ENCODE assay signal across 7 cellular contexts in genomic region chr13:75699717-75700116, GRCh38.
A peak's percentile ranks its signal among the peaks of the same experiment; 100 is the strongest.
DNase-seq lines count a peak whose midpoint lies in the region; FAIRE-seq and TF ChIP-seq lines count a peak whose summit lies in the region.
"Not testable (repeated sequence)": the region's sequence is repeated elsewhere in the genome, so short reads cannot be mapped to it uniquely, and the experiment has no call there.

No MANE protein-coding gene starts in this region.

- FAIRE-seq in H1 (lab: Jason Lieb, UNC): not testable (repeated sequence)

- not testable (repeated sequence) for H2BK20ac ChIP-seq in H9 (ENCODE audit: low read depth, low read length, poor library complexity, severe bottlenecking); H1 (ENCODE audit: low read length)

- CTCF ChIA-PET in Calu3 (lab: Charles Lee): not testable (repeated sequence)
- CTCF ChIA-PET in H1 (lab: Charles Lee; ENCODE audit: partially characterized antibody): interaction anchor here (6.3 kb wide), 1 partner anchor 173 kb away, joined by 128 read pairs; no protein-coding TSS in a partner anchor

- not testable (repeated sequence) for H3K4me3 Mint-ChIP-seq in Calu3 (ENCODE audit: low read depth, unreplicated experiment); H9
- peak overlapping the region; percentile 52; the same call in 1 of the 2 replicates for H3K4me3 Mint-ChIP-seq in HFFc6

- H4K5ac ChIP-seq in H9 (ENCODE audit: insufficient read length, low read depth, low read length); H1 (ENCODE audit: insufficient read length, low read depth, low read length); mesendoderm (ENCODE audit: low read length): not testable (repeated sequence)

- TF ChIP-seq POLR2A in H1 (IDR thresholded peaks at IDR 0.05; ENCODE audit: control extremely low read depth in 1 of 2, low read depth in 2 of 2, low read length in 2 of 2): not testable (repeated sequence)

- H4K20me1 ChIP-seq in H9 (ENCODE audit: control insufficient read depth, insufficient read depth, insufficient read length); H1 (replicated peaks in 1 of 2; ENCODE audit: control insufficient read depth in 1 of 2, insufficient read depth in 2 of 2, low read length in 2 of 2): not testable (repeated sequence)
- peaks cover 87% of the 10 kb centered on the region for H4K20me1 ChIP-seq in smooth muscle cell (ENCODE audit: low read depth)

- H2AFZ ChIP-seq in H9 (ENCODE audit: low read length); H1 (ENCODE audit: low read length); smooth muscle cell (ENCODE audit: low read depth): not testable (repeated sequence)

- POLR2A ChIA-PET in H1 (lab: Charles Lee; ENCODE audit: partially characterized antibody): not testable (repeated sequence)

- H3K4me2 ChIP-seq in H9 (ENCODE audit: insufficient read depth, insufficient read length, low read length); H1 (ENCODE audit: insufficient read depth in 1 of 2, low read depth in 2 of 2, low read length in 2 of 2); mesendoderm (ENCODE audit: low read length); smooth muscle cell: not testable (repeated sequence)

- not testable (repeated sequence) for H4K91ac ChIP-seq in H9 (ENCODE audit: insufficient read length, low read depth, low read length); H1 (replicated peaks; ENCODE audit: insufficient read length, low read length)

- H2BK120ac ChIP-seq in H9 (ENCODE audit: low read depth, low read length, poor library complexity, severe bottlenecking); H1 (replicated peaks; ENCODE audit: low read depth, low read length); mesendoderm (ENCODE audit: low read depth, low read length): not testable (repeated sequence)

- TF ChIP-seq CTCF in Calu3 (IDR thresholded peaks at IDR 0.05; ENCODE audit: unreplicated experiment); H9 (conservative IDR thresholded peaks at IDR 0.05); HFFc6 (IDR thresholded peaks at IDR 0.05); H1 (IDR thresholded peaks at IDR 0.05; ENCODE audit: control extremely low read depth in 1 of 3, insufficient read depth in 1 of 3, low read depth in 1 of 3, low read length in 3 of 3); fibroblast of villous mesenchyme (IDR thresholded peaks at IDR 0.05; ENCODE audit: insufficient read depth, low read depth, low read length); smooth muscle cell (IDR thresholded peaks at IDR 0.05; ENCODE audit: borderline replicate concordance, insufficient read depth, poor library complexity, severe bottlenecking): not testable (repeated sequence)

- not testable (repeated sequence) for H3K23me2 ChIP-seq in H9 (ENCODE audit: insufficient read length, low read depth, low read length, poor library complexity, severe bottlenecking); H1 (ENCODE audit: low read depth, low read length)

- not testable (repeated sequence) for H4K8ac ChIP-seq in H9 (replicated peaks; ENCODE audit: insufficient read length, low read depth, low read length); H1 (ENCODE audit: extremely low read depth, insufficient read depth, low read length); mesendoderm (ENCODE audit: low read depth, low read length)

- not testable (repeated sequence) for H3K27me3 Mint-ChIP-seq in Calu3 (ENCODE audit: unreplicated experiment); H9 (ENCODE audit: low read depth)
- H3K27me3 Mint-ChIP-seq in HFFc6 (ENCODE audit: insufficient read depth): peaks cover 21% of the 10 kb centered on the region

- H3K18ac ChIP-seq in H9 (ENCODE audit: insufficient read length, low read depth, low read length); H1 (ENCODE audit: extremely low read depth, low read length); mesendoderm (ENCODE audit: low read length): not testable (repeated sequence)

- H3K79me2 ChIP-seq in H9 (ENCODE audit: insufficient read depth, low read length); H1 (ENCODE audit: control insufficient read depth in 1 of 2, insufficient read depth in 2 of 2, low read length in 2 of 2); mesendoderm (ENCODE audit: control insufficient read depth, insufficient read depth, low read length): not testable (repeated sequence)
- peaks cover 86% of the 10 kb centered on the region for H3K79me2 ChIP-seq in smooth muscle cell (ENCODE audit: low read depth)

- peaks cover 10% of the 10 kb centered on the region for H3K36me3 Mint-ChIP-seq in Calu3 (ENCODE audit: insufficient read depth, unreplicated experiment)
- peaks cover 31 to 51% (median 33%) of the 10 kb centered on the region in 3 experiments for H3K36me3 Mint-ChIP-seq in H9 (ENCODE audit: insufficient read depth in 1 of 3, low read depth in 3 of 3)
- H3K36me3 Mint-ChIP-seq in HFFc6 (ENCODE audit: low read depth): peaks cover 58% of the 10 kb centered on the region

- H3K23ac ChIP-seq in H9 (ENCODE audit: insufficient read length, low read depth, low read length); H1 (ENCODE audit: insufficient read length); mesendoderm (ENCODE audit: low read length): not testable (repeated sequence)

- H3K27ac ChIP-seq in H9 (ENCODE audit: insufficient read length, low read depth, low read length); H1 (ENCODE audit: low read depth, low read length); mesendoderm (ENCODE audit: low read depth, low read length): not testable (repeated sequence)
- peak overlapping the region; percentile 26 for H3K27ac ChIP-seq in smooth muscle cell (ENCODE audit: low read depth)

- H3T11ph ChIP-seq in H9 (ENCODE audit: low read length): not testable (repeated sequence)

- intact Hi-C loops in Calu3 (cut with micrococcal nuclease; ENCODE audit: unreplicated experiment): loop anchor here (5.0 to 10.0 kb wide), 2 partner anchors 95 to 168 kb away; no protein-coding TSS in a partner anchor

- peaks cover 15% of the 10 kb centered on the region for H3F3A ChIP-seq in smooth muscle cell (ENCODE audit: low read depth)

- H3K4me1 Mint-ChIP-seq in Calu3 (ENCODE audit: low read depth, unreplicated experiment): not testable (repeated sequence)
- peaks cover 2 to 13% of the 10 kb centered on the region in 2 experiments; a peak in 3 of 4 replicates for H3K4me1 Mint-ChIP-seq in H9
- H3K4me1 Mint-ChIP-seq in HFFc6 (ENCODE audit: low read depth): peaks cover 87% of the 10 kb centered on the region

- H2AK5ac ChIP-seq in H9 (ENCODE audit: insufficient read length, low read length); H1 (ENCODE audit: low read depth, low read length); mesendoderm (ENCODE audit: low read length): not testable (repeated sequence)

- peak in 1 of 2 experiments; percentile 85; a peak in 1 of 3 replicates for TF ChIP-seq EP300 in H1 (IDR thresholded peaks at IDR 0.05; ENCODE audit: borderline replicate concordance in 1 of 2, low read depth in 2 of 2, low read length in 2 of 2)

- H3K4me1 ChIP-seq in H9 (ENCODE audit: insufficient read depth, low read length); H1 (replicated peaks in 1 of 4; ENCODE audit: control insufficient read depth in 3 of 4, insufficient read depth in 4 of 4, low read length in 3 of 4); mesendoderm (ENCODE audit: control insufficient read depth, low read depth, low read length): not testable (repeated sequence)
- peaks cover 14% of the 10 kb centered on the region for H3K4me1 ChIP-seq in smooth muscle cell (ENCODE audit: low read depth)

- DNase-seq in Calu3 (peak; percentile 39), H1 (ENCODE audit: low read depth in 1 of 2, low spot score in 2 of 2) (peak in 1 of 2 experiments; percentile 58), fibroblast of villous mesenchyme (ENCODE audit: low read depth) (peak; percentile 29), mesendoderm (peak; percentile 26)
- DNase-seq in H9; HFFc6; smooth muscle cell (lab: John Stamatoyannopoulos, UW; ENCODE audit: unreplicated experiment): not testable (repeated sequence)

- H2BK12ac ChIP-seq in H9 (ENCODE audit: insufficient read length, low read depth, low read length); H1 (ENCODE audit: low read depth, low read length): not testable (repeated sequence)

- H2BK5ac ChIP-seq in H9 (ENCODE audit: insufficient read length, low read length); H1 (ENCODE audit: low read depth, low read length); mesendoderm (ENCODE audit: low read length): not testable (repeated sequence)

- not testable (repeated sequence) for H3K4me3 ChIP-seq in H1 (ENCODE audit: extremely low read depth in 1 of 4, insufficient read depth in 2 of 4, low read depth in 3 of 4, low read length in 4 of 4); fibroblast of villous mesenchyme (ENCODE audit: low read depth, low read length); mesendoderm (ENCODE audit: low read length); smooth muscle cell

- no CpG with 5 or more reads among the region's 7 CpGs for WGBS in H9 (ENCODE audit: extremely low coverage, insufficient read length, low lambda C conversion rate)
- WGBS in H1 (ENCODE audit: extremely low coverage in 1 of 2, insufficient coverage in 1 of 2, insufficient read length in 1 of 2, insufficient replicate concordance in 2 of 2, low coverage in 1 of 2, low lambda C conversion rate in 2 of 2, missing lambda C conversion rate in 1 of 2), 2 experiments: 83% methylated on average over 7 of the region's 7 CpGs; no CpG with 5 or more reads in 1 of the 2 experiments
- no CpG with 5 or more reads among the region's 7 CpGs for WGBS in mesendoderm (ENCODE audit: extremely low coverage, insufficient coverage, low lambda C conversion rate)
- WGBS in smooth muscle cell (ENCODE audit: low lambda C conversion rate): 50% methylated on average over 7 of the region's 7 CpGs

- not testable (repeated sequence) for H3K27me3 ChIP-seq in H9 (ENCODE audit: insufficient read depth, low read length); H1 (replicated peaks in 1 of 4; ENCODE audit: control insufficient read depth in 3 of 4, extremely low read depth in 1 of 4, insufficient read depth in 3 of 4, low read length in 3 of 4); mesendoderm (ENCODE audit: insufficient read depth, low read length, poor library complexity); smooth muscle cell (ENCODE audit: low read depth)

- not testable (repeated sequence) for H3K4ac ChIP-seq in H9 (ENCODE audit: low read depth, low read length); H1 (replicated peaks; ENCODE audit: insufficient read length, low read depth, low read length); mesendoderm (ENCODE audit: low read depth, low read length)

- not testable (repeated sequence) for H3K9me3 Mint-ChIP-seq in Calu3 (ENCODE audit: low read depth, unreplicated experiment)
- peaks cover 25 to 38% of the 10 kb centered on the region in 2 experiments for H3K9me3 Mint-ChIP-seq in H9
- peaks cover 10% of the 10 kb centered on the region; the same call in 1 of the 2 replicates for H3K9me3 Mint-ChIP-seq in HFFc6

- H3K9ac ChIP-seq in H9 (ENCODE audit: extremely low read depth, insufficient read length, low read length); H1 (replicated peaks in 1 of 4; ENCODE audit: extremely low read depth in 1 of 4, low read depth in 3 of 4, low read length in 3 of 4); mesendoderm (ENCODE audit: low read length); smooth muscle cell (ENCODE audit: low read depth): not testable (repeated sequence)

- H3K27ac Mint-ChIP-seq in Calu3 (ENCODE audit: unreplicated experiment) (peak overlapping the region; percentile 77), H9 (peak overlapping the region; percentile 59 to 85 (median 80); a peak in 5 of 7 replicates), HFFc6 (peak overlapping the region; percentile 60)

- not testable (repeated sequence) for H3K79me1 ChIP-seq in H9 (ENCODE audit: insufficient read depth, low read depth, low read length, poor library complexity, severe bottlenecking); H1 (ENCODE audit: low read depth, low read length); mesendoderm (ENCODE audit: low read length)

- H3K36me3 ChIP-seq in H1 (ENCODE audit: control insufficient read depth in 2 of 4, insufficient read depth in 4 of 4, low read length in 3 of 4); mesendoderm (ENCODE audit: control insufficient read depth, insufficient read depth, low read length); smooth muscle cell (ENCODE audit: low read depth): not testable (repeated sequence)

- H3K14ac ChIP-seq in H9 (ENCODE audit: insufficient read depth, low read length); H1 (ENCODE audit: insufficient read length): not testable (repeated sequence)

- H3K56ac ChIP-seq in H9 (ENCODE audit: insufficient read length, low read depth, low read length); H1 (replicated peaks; ENCODE audit: insufficient read length, low read depth, low read length); mesendoderm (ENCODE audit: low read length): not testable (repeated sequence)

- TF ChIP-seq RAD21 in H1 (IDR thresholded peaks at IDR 0.05 in 1 of 2, conservative IDR thresholded peaks at IDR 0.05 in 1 of 2; ENCODE audit: low read depth in 2 of 2, low read length in 2 of 2): not testable (repeated sequence)

- not testable (repeated sequence) for BruUV-seq in Calu3 (replicated peaks; lab: Mats Ljungman, UMichigan)

- H3K9me3 ChIP-seq in H9 (ENCODE audit: control insufficient read depth, low read depth, low read length); smooth muscle cell (replicated peaks; ENCODE audit: low read depth): not testable (repeated sequence)
- H3K9me3 ChIP-seq in H1 (ENCODE audit: insufficient read depth in 2 of 2, low read depth in 1 of 2, low read length in 1 of 2): peaks cover 12 to 13% of the 10 kb centered on the region in 2 experiments; a peak in 3 of 4 replicates

- not testable (repeated sequence) for H2BK15ac ChIP-seq in H9 (ENCODE audit: low read depth, low read length); H1 (ENCODE audit: low read length); mesendoderm (replicated peaks; ENCODE audit: low read depth)
